Comparison of ENCODE assay signal across 26 cellular contexts in the genomic region with DNA sequence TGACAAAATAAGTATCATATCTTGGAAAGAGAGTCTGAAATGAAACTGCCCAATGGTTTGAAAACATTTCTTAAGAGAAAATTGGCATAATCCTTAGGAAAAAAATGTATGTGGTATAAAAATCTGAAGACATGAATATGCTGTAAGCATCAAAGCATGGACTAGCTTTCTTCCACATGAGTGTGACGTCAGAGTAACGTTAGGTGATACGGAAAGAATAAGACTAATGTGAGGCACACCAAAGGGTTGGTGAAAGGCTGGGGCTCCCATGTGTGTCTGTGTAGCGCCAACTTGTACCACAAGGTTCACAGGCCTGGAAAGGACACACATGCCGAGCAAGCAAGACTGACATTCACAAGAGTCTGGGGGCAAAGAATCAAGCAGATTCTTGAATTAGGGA.
"Had no signal": no experiment of that assay in that cellular context is flagged by ENCODE, and none has a peak within 500 bp of the region (broad histone marks: within the 10 kb centered on the region; RNA-seq: fewer than 3 reads in every experiment).

No MANE protein-coding gene starts in this region.

- H3K27me3 ChIP-seq: stomach, suprapubic skin, testis, thyroid gland, tibial artery, tibial nerve, transverse colon, upper lobe of left lung, upper lobe of right lung, uterus, vagina had no signal

- DNase-seq: stimulated activated CD4-positive, alpha-beta T cell treated with anti-CD3 and anti-CD28 coated beads, Interleukin-2, amount 100 ng/mL, for 48 hours; stimulated activated CD4-positive, alpha-beta T cell treated with anti-CD3 and anti-CD28 coated beads, Interleukin-4, amount 100 ng/mL, for 1 hour; stimulated activated CD4-positive, alpha-beta T cell treated with anti-CD3 and anti-CD28 coated beads, Interleukin-4, amount 100 ng/mL, for 24 hours; stimulated activated CD4-positive, alpha-beta T cell treated with anti-CD3 and anti-CD28 coated beads, Interleukin-4, amount 100 ng/mL, for 4 hours; stimulated activated naive B cell treated with anti-CD40 and anti-IgM and Interleukin-4, amounts not matched to agents 10 μg/mL and 1 μg/mL and 100 μg/mL, for 72 hours; stimulated activated naive CD4-positive, alpha-beta T cell; stimulated activated naive CD4-positive, alpha-beta T cell treated with Interleukin-2 at 50 U/mL for 16 hours; stimulated activated naive CD8-positive, alpha-beta T cell treated with anti-CD3 and anti-CD28 coated beads, Interleukin-15, amount 100 ng/mL, for 72 hours; stimulated activated naive CD8-positive, alpha-beta T cell treated with anti-CD3 and anti-CD28 coated beads, Interleukin-15, Interleukin-2, amounts not matched to agents 100 U/mL and 50 U/mL, for 24 hours; stomach; substantia nigra; testis; thyroid gland; tibial artery; transverse colon; trophoblast cell; upper lobe of left lung; upper lobe of right lung; uterus had no signal

- H3K36me3 ChIP-seq: stomach, suprapubic skin, thoracic aorta, thyroid gland, tibial artery, tibial nerve, transverse colon, upper lobe of left lung, upper lobe of right lung, uterus, vagina had no signal

- FAIRE-seq: urothelium cell line had no signal

- H3K4me3 ChIP-seq: stomach, suprapubic skin, testis, thoracic aorta, thyroid gland, tibial artery, tibial nerve, transverse colon, upper lobe of left lung, upper lobe of right lung, uterus, vagina had no signal

- H3K9me3 ChIP-seq: stomach, suprapubic skin, testis, thoracic aorta, thyroid gland, tibial artery, tibial nerve, transverse colon, upper lobe of left lung, upper lobe of right lung, uterus, vagina had no signal

- H3K4me1 ChIP-seq: testis, thyroid gland, tibial artery, uterus had no signal

- H3K27ac ChIP-seq: stomach, suprapubic skin, testis, thoracic aorta, thyroid gland, tibial artery, tibial nerve, transverse colon, upper lobe of left lung, upper lobe of right lung, uterus, vagina had no signal

- ATAC-seq: stimulated activated effector memory CD8-positive, alpha-beta T cell treated with anti-CD3 and anti-CD28 coated beads, Interleukin-12 subunit alpha, Interleukin-12 subunit beta, amount 100 ng/mL, for 72 hours; stimulated activated memory B cell treated with anti-CD40 and anti-IgM and Interleukin-4, amounts not matched to agents 10 μg/mL and 1 μg/mL and 100 μg/mL, for 72 hours; stimulated activated naive B cell treated with anti-CD40 and anti-IgM and Interleukin-4, amounts not matched to agents 10 μg/mL and 1 μg/mL and 100 μg/mL, for 72 hours; stimulated activated naive CD8-positive, alpha-beta T cell treated with anti-CD3 and anti-CD28 coated beads, Interleukin-15, amount 100 ng/mL, for 72 hours; stimulated activated naive CD8-positive, alpha-beta T cell treated with anti-CD3 and anti-CD28 coated beads, Interleukin-15, Interleukin-2, amounts not matched to agents 100 U/mL and 50 U/mL, for 24 hours; upper lobe of right lung had no signal
